ENCODE assay signal across 9 cellular contexts in genomic region chr17:40283662-40284061, GRCh38. TPM values are rescaled to one million over a fixed set of nuclear protein-coding genes. Genes with fewer than 3 reads are reported as not detected.
DNase-seq lines count a peak whose midpoint lies in the region; ATAC-seq, FAIRE-seq and TF ChIP-seq lines count a peak whose summit lies in the region.
"Had no signal": no experiment of that assay in that cellular context is flagged by ENCODE, and none has a peak within 500 bp of the region (broad histone marks: within the 10 kb centered on the region; RNA-seq: fewer than 3 reads in every experiment).

No MANE protein-coding gene starts in this region.

- no peak for TF ChIP-seq CTCF in RWPE1 (conservative IDR thresholded peaks at IDR 0.05; ENCODE audit: low read depth)
- TF ChIP-seq CTCF in epithelial cell of esophagus (IDR thresholded peaks at IDR 0.05; ENCODE audit: insufficient read depth, low read depth, low read length, missing control alignments): no peak
- TF ChIP-seq CTCF in psoas muscle (IDR thresholded peaks at IDR 0.05): no peak
- TF ChIP-seq CTCF in GM10248 (IDR thresholded peaks at IDR 0.05; ENCODE audit: control extremely low read depth, extremely low read depth, low read depth, missing control alignments): no peak

- 65 to 78% (median 71%) methylated on average over 2 of the region's 2 CpGs for WGBS in psoas muscle, 3 donors

- H3K4me1 ChIP-seq in psoas muscle: peaks cover 10% of the 10 kb centered on the region

- CTCF ChIA-PET in RWPE1 (lab: Yijun Ruan, JAX) (interaction anchor here (0.6 to 1.3 kb wide), 6 partner anchors 34 to 310 kb away, joined by 3 to 7 read pairs (median 3); no protein-coding TSS in a partner anchor), GM10248 (lab: Yijun Ruan, JAX) (interaction anchor here (1.0 to 1.8 kb wide), 8 partner anchors 12 to 257 kb away, joined by 3 to 6 read pairs (median 4); no protein-coding TSS in a partner anchor)

- H3K27ac ChIP-seq in RWPE1 (peak overlapping the region; percentile 88), psoas muscle (peak overlapping the region; percentile 39)

- ATAC-seq in psoas muscle (no peak), GM21737 (IDR thresholded peaks at IDR 0.05; ENCODE audit: unreplicated experiment) (no peak)

- H3K4me3 ChIP-seq in epithelial cell of esophagus (ENCODE audit: low read length) (peak overlapping the region; percentile 46), psoas muscle (no peak overlapping the region)

- FAIRE-seq in GM12891 (lab: Jason Lieb, UNC): no peak

- DNase-seq in GM03348 (ENCODE audit: low spot score) (peak; percentile 81), RWPE1 (ENCODE audit: low spot score) (peak; percentile 94), epithelial cell of esophagus (ENCODE audit: low read depth) (peak; percentile 90), psoas muscle (no peak), GM12891 (ENCODE audit: insufficient read length, low spot score) (no peak), GM10248 (ENCODE audit: extremely low spot score) (no peak), NCI-H2107 treated with DMSO at 0.1 percent for 48 hours (lab: John Stamatoyannopoulos, UW; ENCODE audit: unreplicated experiment) (no peak)
- DNase-seq: RPMI8226 had no signal

- POLR2A ChIA-PET in RWPE1 (lab: Yijun Ruan, JAX; ENCODE audit: low non-redundant PET) (interaction anchor here (0.6 kb wide), 1 partner anchor 131 kb away, joined by 4 read pairs; no protein-coding TSS in a partner anchor), GM10248 (lab: Yijun Ruan, JAX) (interaction anchor here (0.7 kb wide), 1 partner anchor 36 kb away, joined by 6 read pairs; no protein-coding TSS in a partner anchor)

- TF ChIP-seq POLR2A in GM12891 (IDR thresholded peaks at IDR 0.05; ENCODE audit: low read depth, low read length): no peak

- H3K27me3 ChIP-seq in psoas muscle (ENCODE audit: insufficient read depth in 3 of 3, low read length in 2 of 3): no peaks in the 10 kb centered on the region

- H3K9me3 ChIP-seq in psoas muscle: no peaks in the 10 kb centered on the region

- H3K36me3 ChIP-seq in psoas muscle (ENCODE audit: insufficient read depth in 1 of 2, low read depth in 1 of 2): peaks cover 9 to 38% of the 10 kb centered on the region in 2 donors

- intact Hi-C loops in psoas muscle (cut with DNase I): no loop called here

TF ChIP-seq in GM12891, 5 proteins besides CTCF, POLR2A, EP300 and RAD21:
- no peak for TF ChIP-seq PAX5 (IDR thresholded peaks at IDR 0.05; ENCODE audit: insufficient read depth, low read length, severe bottlenecking)
- no peak for TF ChIP-seq POU2F2 (IDR thresholded peaks at IDR 0.05; ENCODE audit: low read depth, low read length)
- TF ChIP-seq SPI1 (IDR thresholded peaks at IDR 0.05; ENCODE audit: low read depth, low read length): no peak
- no peak for TF ChIP-seq TAF1 (IDR thresholded peaks at IDR 0.05; ENCODE audit: low read depth, low read length)
- no peak for TF ChIP-seq POLR2AphosphoS5 (IDR thresholded peaks at IDR 0.05; ENCODE audit: low read depth, low read length)

RNA-seq across cellular contexts. Expression of gene CDC6, which starts 4.0 kb away (rescaled TPM):
- under 1 TPM; 0.27 to 0.90 (median 0.42) TPM for total RNA-seq in psoas muscle
- polyA plus RNA-seq in psoas muscle: 1 to 10 TPM in 2 of 3 donors, under 1 TPM in 1; 0.86 to 2.5 (median 1.4) TPM
- polyA plus RNA-seq in GM12891 (2012; ENCODE audit: low read depth, missing spikeins): 21.1 TPM

RNA-seq across cellular contexts. Expression of gene RARA, which starts 25.3 kb away (rescaled TPM):
- 10 to 100 TPM; 15.0 to 51.1 (median 44.6) TPM for total RNA-seq in psoas muscle
- 10 to 100 TPM; 15.0 to 76.9 (median 18.6) TPM for polyA plus RNA-seq in psoas muscle
- 24.8 TPM for polyA plus RNA-seq in GM12891 (2012; ENCODE audit: low read depth, missing spikeins)

Comparison
In these comparisons a context has a peak if more than half of its experiments do, and no peak if none do; other contexts are left out.
1. DNase-seq: peak in GM03348 (single experiment), RWPE1 (single experiment) and epithelial cell of esophagus (single experiment); none in psoas muscle (0 of 2), GM12891 (single experiment), GM10248 (single experiment) and NCI-H2107 treated with DMSO at 0.1 percent for 48 hours (single experiment).